ENCODE assay signal across 10 cellular contexts in genomic region chr10:42637142-42637541, GRCh38. TPM values are rescaled to one million over a fixed set of nuclear protein-coding genes. Genes with fewer than 3 reads are reported as not detected.
DNase-seq lines count a peak whose midpoint lies in the region; ATAC-seq and TF ChIP-seq lines count a peak whose summit lies in the region.
"Had no signal": no experiment of that assay in that cellular context is flagged by ENCODE, and none has a peak within 500 bp of the region (broad histone marks: within the 10 kb centered on the region; RNA-seq: fewer than 3 reads in every experiment).

No MANE protein-coding gene starts in this region.

- POLR2A ChIA-PET in naive thymus-derived CD8-positive, alpha-beta T cell (lab: Charles Lee) = interaction anchor here (0.8 to 0.9 kb wide), 2 partner anchors 10 to 84 kb away, joined by 4 to 5 read pairs; no protein-coding TSS in a partner anchor

- H3K9me2 ChIP-seq in Karpas-422 (replicated peaks; ENCODE audit: insufficient read depth, low read length) = no peaks in the 10 kb centered on the region

- H3K9ac ChIP-seq in Karpas-422 (ENCODE audit: low read length) = peak overlapping the region; percentile 92

- peaks cover 37% of the 10 kb centered on the region for H3K79me2 ChIP-seq in Karpas-422 (ENCODE audit: low read length)

- H3K9me3 Mint-ChIP-seq in naive thymus-derived CD8-positive, alpha-beta T cell = no peaks in the 10 kb centered on the region

- no peaks in the 10 kb centered on the region for H3K27me3 Mint-ChIP-seq in naive thymus-derived CD8-positive, alpha-beta T cell

- H3K27ac Mint-ChIP-seq in naive thymus-derived CD8-positive, alpha-beta T cell = peak overlapping the region; percentile 94 to 99 (median 98)

- no peaks in the 10 kb centered on the region for H4K20me1 ChIP-seq in Karpas-422 (ENCODE audit: insufficient read depth, low read depth, low read length)

- DNase-seq in AG10803 (ENCODE audit: low read depth) = no peak
- DNase-seq in Karpas-422 = no peak
- peak; percentile 6 for DNase-seq in cerebellar cortex (ENCODE audit: low spot score)
- peak in 2 of 10 donors; percentile 9 to 18 for DNase-seq in naive thymus-derived CD8-positive, alpha-beta T cell
- DNase-seq in NCI-H1092 treated with DMSO at 0.1 percent for 48 hours (lab: John Stamatoyannopoulos, UW) = no peak
- DNase-seq in ecto neural progenitor cell (ENCODE audit: low spot score) = no peak
- no peak for DNase-seq in iPS-NIHi11 (ENCODE audit: low spot score)
- no peak for DNase-seq in activated CD4-positive, alpha-beta T cell treated with anti-CD3 and anti-CD28 coated beads, Interleukin-2, amount 50 U/mL, for 4 hours
- DNase-seq: GDM1, SHP77 had no signal

- H3K36me3 Mint-ChIP-seq in naive thymus-derived CD8-positive, alpha-beta T cell = peaks cover 0 to 42% (median 24%) of the 10 kb centered on the region in 3 donors

- ATAC-seq in naive thymus-derived CD8-positive, alpha-beta T cell = no peak

- peaks cover 23% of the 10 kb centered on the region for H3K4me1 ChIP-seq in Karpas-422 (ENCODE audit: low read length)

- H3K4me3 ChIP-seq in AG10803 (ENCODE audit: low read length) (peak overlapping the region; percentile 96), Karpas-422 (ENCODE audit: low read length) (peak overlapping the region; percentile 85)

- no peaks in the 10 kb centered on the region for H3K27me3 ChIP-seq in Karpas-422 (ENCODE audit: low read length)

- H3K27ac ChIP-seq in Karpas-422 (ENCODE audit: low read length) = no peak overlapping the region

- H3K4me3 Mint-ChIP-seq in naive thymus-derived CD8-positive, alpha-beta T cell = peak overlapping the region; percentile 91 to 99 (median 97)

- peak overlapping the region; percentile 97 for H3K4me2 ChIP-seq in Karpas-422 (ENCODE audit: low read depth, low read length, poor library complexity, severe bottlenecking)

- no peaks in the 10 kb centered on the region for H3K9me3 ChIP-seq in Karpas-422 (ENCODE audit: low read length)

- no peaks in the 10 kb centered on the region for H3K36me3 ChIP-seq in Karpas-422 (ENCODE audit: insufficient read depth, low read length)

- H2AFZ ChIP-seq in Karpas-422 (ENCODE audit: low read length) = peak overlapping the region; percentile 96; the same call in 1 of the 2 replicates

- no peak for TF ChIP-seq CTCF in AG10803 (conservative IDR thresholded peaks at IDR 0.05; ENCODE audit: low read length)

- H3K4me1 Mint-ChIP-seq in naive thymus-derived CD8-positive, alpha-beta T cell = peaks cover 22 to 52% (median 48%) of the 10 kb centered on the region in 4 donors

RNA-seq across cellular contexts. Expression of gene ZNF33B, which starts 1.2 kb away (rescaled TPM):
- total RNA-seq in Karpas-422 (2014; rRNA removed; shearing (Covaris generic); ENCODE audit: low replicate concordance) = 7.7 and 22.7 TPM in 2 replicates
- total RNA-seq in naive thymus-derived CD8-positive, alpha-beta T cell = 10 to 100 TPM; 64.4 to 64.6 TPM
- polyA plus RNA-seq in naive thymus-derived CD8-positive, alpha-beta T cell = 10 to 100 TPM in 1 of 3 donors, 1 to 10 TPM in 2; 6.9 to 12.9 (median 9.7) TPM
